Comparison of ENCODE assay signal across 8 cellular contexts in the genomic region with DNA sequence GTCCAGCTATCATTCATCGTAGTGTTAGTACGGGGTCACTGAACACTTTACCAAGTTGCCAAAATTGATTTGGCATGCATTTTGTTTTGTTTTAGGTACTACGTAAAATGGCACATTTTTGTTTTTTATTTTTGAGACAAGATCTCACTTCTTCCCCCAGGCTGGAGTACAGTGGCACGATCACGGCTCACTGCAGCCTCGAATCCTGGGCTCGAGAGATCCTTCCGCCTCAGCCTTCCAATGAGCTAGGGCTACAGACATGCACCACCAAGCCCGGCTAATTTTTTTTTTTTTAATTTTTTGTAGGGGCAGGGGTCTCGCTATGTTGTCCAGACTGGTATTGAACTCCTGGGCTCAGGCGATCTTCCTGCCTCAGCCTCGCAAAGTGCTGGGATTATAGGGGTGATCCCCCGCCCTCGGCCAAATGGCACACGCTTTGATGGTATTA. TPM values are rescaled to one million over a fixed set of nuclear protein-coding genes. Genes with fewer than 3 reads are reported as not detected.
A peak's percentile ranks its signal among the peaks of the same experiment; 100 is the strongest.
DNase-seq lines count a peak whose midpoint lies in the region; ATAC-seq, FAIRE-seq and TF ChIP-seq lines count a peak whose summit lies in the region.

No MANE protein-coding gene starts in this region.

- H3K4me1 ChIP-seq in BLaER1 = peaks cover 28% of the 10 kb centered on the region
- H3K4me1 ChIP-seq in subcutaneous abdominal adipose tissue (ENCODE audit: control insufficient read depth in 5 of 5, insufficient read depth in 5 of 5, low read length in 5 of 5) = peaks cover 0 to 27% (median 17%) of the 10 kb centered on the region in 5 donors

- H3K27ac Mint-ChIP-seq in IgD-negative memory B cell = peak overlapping the region; percentile 87 to 97 (median 95)
- H3K27ac Mint-ChIP-seq in activated naive CD8-positive, alpha-beta T cell = peak overlapping the region; percentile 94

- no peak for TF ChIP-seq POLR2A in H54 (IDR thresholded peaks at IDR 0.05; ENCODE audit: low read depth, low read length)

- DNase-seq in iris pigment epithelial cell (ENCODE audit: low read depth) (peak; percentile 52), DMS153 (lab: John Stamatoyannopoulos, UW) (no peak), H54 (ENCODE audit: insufficient read length, low spot score) (no peak)

- no peak for FAIRE-seq in H54 (lab: Jason Lieb, UNC)

- peak overlapping the region; percentile 82 for H3K4me2 ChIP-seq in BLaER1

- no peaks in the 10 kb centered on the region for H4K20me1 ChIP-seq in BLaER1

- H3K9me3 ChIP-seq in BLaER1 (no peaks in the 10 kb centered on the region), subcutaneous abdominal adipose tissue (ENCODE audit: control insufficient read depth in 5 of 5, low read length in 5 of 5) (no peaks in the 10 kb centered on the region)

- H3K27me3 ChIP-seq in BLaER1 (no peaks in the 10 kb centered on the region), subcutaneous abdominal adipose tissue (ENCODE audit: control insufficient read depth in 5 of 5, insufficient read depth in 4 of 5, low read length in 5 of 5) (no peaks in the 10 kb centered on the region)

- H3K27me3 Mint-ChIP-seq in IgD-negative memory B cell = no peaks in the 10 kb centered on the region
- H3K27me3 Mint-ChIP-seq in activated naive CD8-positive, alpha-beta T cell = no peaks in the 10 kb centered on the region

- ATAC-seq in GM19035 (IDR thresholded peaks at IDR 0.05; ENCODE audit: unreplicated experiment) = no peak

- H3K36me3 ChIP-seq in BLaER1 (peaks cover 31% of the 10 kb centered on the region), subcutaneous abdominal adipose tissue (ENCODE audit: control insufficient read depth in 5 of 5, insufficient read depth in 5 of 5, low read length in 5 of 5) (peaks cover 7 to 20% (median 14%) of the 10 kb centered on the region in 5 donors)

- H3K9me3 Mint-ChIP-seq in IgD-negative memory B cell = no peaks in the 10 kb centered on the region
- H3K9me3 Mint-ChIP-seq in activated naive CD8-positive, alpha-beta T cell (ENCODE audit: low read depth) = no peaks in the 10 kb centered on the region

- H3K4me3 ChIP-seq in BLaER1 (peak overlapping the region; percentile 74), subcutaneous abdominal adipose tissue (ENCODE audit: low read depth in 1 of 5, low read length in 5 of 5) (peak overlapping the region; percentile 77 to 86 (median 84))

- H3K9ac ChIP-seq in BLaER1 (peak overlapping the region; percentile 81), subcutaneous abdominal adipose tissue (ENCODE audit: low read length in 5 of 5) (peak overlapping the region in 4 of 5 donors; percentile 64 to 89 (median 84))

- H3K4me1 Mint-ChIP-seq in IgD-negative memory B cell = peaks cover 19 to 27% (median 26%) of the 10 kb centered on the region in 3 donors
- peaks cover 47% of the 10 kb centered on the region for H3K4me1 Mint-ChIP-seq in activated naive CD8-positive, alpha-beta T cell (ENCODE audit: low read depth)

- H3K36me3 Mint-ChIP-seq in IgD-negative memory B cell = peaks cover 2% of the 10 kb centered on the region
- peaks cover 3% of the 10 kb centered on the region for H3K36me3 Mint-ChIP-seq in activated naive CD8-positive, alpha-beta T cell

- H3K27ac ChIP-seq in BLaER1 (peak overlapping the region; percentile 77), subcutaneous abdominal adipose tissue (ENCODE audit: low read depth, low read length) (peak overlapping the region; percentile 86)

- peak overlapping the region; percentile 92 to 98 (median 96) for H3K4me3 Mint-ChIP-seq in IgD-negative memory B cell
- peak overlapping the region; percentile 92 for H3K4me3 Mint-ChIP-seq in activated naive CD8-positive, alpha-beta T cell

RNA-seq across cellular contexts. Expression of gene TAF1B, which starts 0.8 kb away (rescaled TPM):
- polyA plus RNA-seq in IgD-negative memory B cell = 15.7 TPM
